Comparison of ENCODE assay signal across 2 cellular contexts in genomic region chr5:41205475-41205874, GRCh38. TPM values are rescaled to one million over a fixed set of nuclear protein-coding genes. Genes with fewer than 3 reads are reported as not detected.
"Had no signal": no experiment of that assay in that cellular context is flagged by ENCODE, and none has a peak within 500 bp of the region (broad histone marks: within the 10 kb centered on the region; RNA-seq: fewer than 3 reads in every experiment).

No MANE protein-coding gene starts in this region.

RNA-seq across cellular contexts. Expression of gene C6, which starts 7.9 kb away (rescaled TPM):
- total RNA-seq: G401 had no signal
- polyA plus RNA-seq: GM12878 had no signal
